In the genomic region with DNA sequence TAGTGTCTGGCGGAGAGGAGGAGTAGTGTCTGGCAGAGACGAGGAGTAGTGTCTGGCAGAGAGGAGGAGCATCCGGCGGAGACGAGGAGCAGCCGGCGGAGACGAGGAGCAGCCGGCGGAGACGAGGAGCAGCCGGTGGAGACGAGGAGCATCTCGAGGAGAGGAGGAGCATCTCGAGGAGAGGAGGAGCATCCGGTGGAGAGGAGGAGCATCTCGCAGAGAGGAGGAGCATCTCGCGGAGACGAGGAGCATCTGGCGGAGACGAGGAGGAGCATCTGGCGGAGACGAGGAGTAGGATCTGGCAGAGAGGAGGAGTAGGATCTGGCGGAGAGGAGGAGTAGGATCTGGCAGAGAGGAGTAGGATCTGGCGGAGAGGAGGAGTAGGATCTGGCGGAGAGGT, we compare ENCODE assay signal across 27 cellular contexts. TPM values are rescaled to one million over a fixed set of nuclear protein-coding genes. Genes with fewer than 3 reads are reported as not detected.
DNase-seq lines count a peak whose midpoint lies in the region; ATAC-seq, FAIRE-seq and TF ChIP-seq lines count a peak whose summit lies in the region.
"Had no signal": no experiment of that assay in that cellular context is flagged by ENCODE, and none has a peak within 500 bp of the region (broad histone marks: within the 10 kb centered on the region; RNA-seq: fewer than 3 reads in every experiment).

No MANE protein-coding gene starts in this region.

- no peak overlapping the region for H3K4me3 Mint-ChIP-seq in CD14-positive monocyte
- H3K4me3 Mint-ChIP-seq in T-helper 17 cell, result no peak overlapping the region
- H3K4me3 Mint-ChIP-seq: CD4-positive, alpha-beta T cell had no signal

- H3K9me3 Mint-ChIP-seq in CD14-positive monocyte, result peaks cover 35 to 54% (median 52%) of the 10 kb centered on the region in 7 donors
- H3K9me3 Mint-ChIP-seq: CD4-positive, alpha-beta T cell had no signal

- H3K9ac ChIP-seq in kidney (ENCODE audit: low read length in 2 of 2), result no peak overlapping the region
- H3K9ac ChIP-seq: BLaER1, GM23248 had no signal

- no peak for TF ChIP-seq CTCF in left ventricle myocardium inferior (IDR thresholded peaks at IDR 0.05; ENCODE audit: borderline replicate concordance)
- no peak for TF ChIP-seq CTCF in CD14-positive monocyte (IDR thresholded peaks at IDR 0.05)
- TF ChIP-seq CTCF in kidney (IDR thresholded peaks at IDR 0.05; ENCODE audit: borderline replicate concordance, extremely low read depth, insufficient read depth), result no peak

- H3K27ac Mint-ChIP-seq in CD14-positive monocyte (no peak overlapping the region), T-helper 17 cell (peak overlapping the region; percentile 76)
- H3K27ac Mint-ChIP-seq: CD4-positive, alpha-beta T cell had no signal

- H3K36me3 ChIP-seq in left ventricle myocardium inferior, result no peaks in the 10 kb centered on the region
- no peaks in the 10 kb centered on the region for H3K36me3 ChIP-seq in kidney (ENCODE audit: control insufficient read depth in 1 of 2, insufficient read depth in 2 of 2, low read length in 2 of 2)
- H3K36me3 ChIP-seq: BLaER1, HAP-1, SJCRH30 had no signal

- no peaks in the 10 kb centered on the region for H3K27me3 ChIP-seq in left ventricle myocardium inferior (ENCODE audit: low read depth)
- H3K27me3 ChIP-seq: BLaER1, SJCRH30 had no signal

- H3K4me1 ChIP-seq in left ventricle myocardium inferior (peaks cover 9% of the 10 kb centered on the region), kidney (ENCODE audit: control insufficient read depth in 1 of 2, insufficient read depth in 1 of 2, low read depth in 1 of 2, low read length in 2 of 2) (no peaks in the 10 kb centered on the region)
- H3K4me1 ChIP-seq: HAP-1 had no signal

- H3K9me3 ChIP-seq in left ventricle myocardium inferior (replicated peaks) (peaks cover 16% of the 10 kb centered on the region), T-helper 17 cell (ENCODE audit: control insufficient read depth, low read length, poor library complexity, severe bottlenecking) (no peaks in the 10 kb centered on the region), kidney (ENCODE audit: control insufficient read depth in 1 of 2, low read length in 2 of 2) (peaks cover 0 to 11% of the 10 kb centered on the region in 2 donors)

- H3K4me1 Mint-ChIP-seq in CD14-positive monocyte, result peaks cover 6% of the 10 kb centered on the region
- peaks cover 2% of the 10 kb centered on the region for H3K4me1 Mint-ChIP-seq in T-helper 17 cell

- no peak for ATAC-seq in Right ventricle myocardium superior (ENCODE audit: poor library complexity)
- no peak for ATAC-seq in T-helper 17 cell
- no peak for ATAC-seq in GM21528 (IDR thresholded peaks at IDR 0.05; ENCODE audit: low FRiP score, unreplicated experiment)
- no peak for ATAC-seq in GM21423 (IDR thresholded peaks at IDR 0.05; ENCODE audit: unreplicated experiment)
- ATAC-seq: GM12878, SK-N-SH treated with all-trans-retinoic acid at 6 μM for 48 hours had no signal

- H3K27ac ChIP-seq in left ventricle myocardium inferior (replicated peaks), result no peak overlapping the region
- no peak overlapping the region for H3K27ac ChIP-seq in kidney (ENCODE audit: low read depth in 2 of 2, low read length in 2 of 2)
- H3K27ac ChIP-seq: BLaER1, GM23248, SJCRH30 had no signal

- H3K27me3 Mint-ChIP-seq in CD14-positive monocyte (ENCODE audit: low read depth in 3 of 3), result peaks cover 4 to 6% (median 4%) of the 10 kb centered on the region in 3 donors
- no peaks in the 10 kb centered on the region for H3K27me3 Mint-ChIP-seq in T-helper 17 cell
- H3K27me3 Mint-ChIP-seq: CD4-positive, alpha-beta T cell had no signal

- intact Hi-C loops in Right ventricle myocardium superior (cut with DNase I) (no loop called here), left ventricle myocardium inferior (cut with micrococcal nuclease) (no loop called here), CD14-positive monocyte (cut with micrococcal nuclease) (loop anchor here in 1 of 2 donors (10.0 kb wide), 1 partner anchor 159 kb away; no protein-coding TSS in a partner anchor), kidney (cut with DNase I) (no loop called here)

- H3K4me3 ChIP-seq in left ventricle myocardium inferior (no peak overlapping the region), kidney (ENCODE audit: low read length in 2 of 2) (no peak overlapping the region)
- H3K4me3 ChIP-seq: BLaER1, GM12878, GM23248, HAP-1, SJCRH30 had no signal

- FAIRE-seq in kidney (lab: Jason Lieb, UNC), result no peak
- FAIRE-seq: A204.1, GM12878, RCC 7860 had no signal

- peak; percentile 35 for DNase-seq in Right ventricle myocardium superior
- no peak for DNase-seq in left ventricle myocardium inferior
- DNase-seq in CD14-positive monocyte (ENCODE audit: low spot score), result peak; percentile 22
- DNase-seq in T-helper 17 cell, result no peak
- DNase-seq in kidney, result peak; percentile 24
- DNase-seq in MV-4-11 (lab: John Stamatoyannopoulos, UW), result no peak
- DNase-seq: CD4-positive, alpha-beta T cell; GDM1; GM23248; HFFc6; KBM-7; NCI-H1105 treated with DMSO at 0.1 percent for 48 hours; NCI-H146; NCI-H1930; NCI-H2107; NCI-H446; NCI-H524 treated with DMSO at 0.1 percent for 48 hours; NCI-H774; SJCRH30 had no signal

- H3K36me3 Mint-ChIP-seq in CD14-positive monocyte, result peaks cover 3 to 10% of the 10 kb centered on the region in 2 donors
- peaks cover 10% of the 10 kb centered on the region for H3K36me3 Mint-ChIP-seq in T-helper 17 cell (ENCODE audit: low read depth)

RNA-seq across cellular contexts. Expression of a gene that starts 18.2 kb away (rescaled TPM):
- total RNA-seq in Right ventricle myocardium superior, result 0.32 TPM
- 0.33 TPM for total RNA-seq in left ventricle myocardium inferior
- under 1 TPM in 1 of 2 donors, not detected in 1; 0.05 TPM for polyA plus RNA-seq in CD14-positive monocyte
- total RNA-seq in T-helper 17 cell, result 10 to 100 TPM; 18.6 to 22.6 TPM
- total RNA-seq in kidney, result 1.1 TPM
- polyA plus RNA-seq in kidney (ENCODE audit: insufficient read depth, low read depth, low replicate concordance), result not detected
- total RNA-seq: GM23248 had no signal

Comparison
In these comparisons a context has a peak if more than half of its experiments do, and no peak if none do; other contexts are left out.
1. DNase-seq: peak in Right ventricle myocardium superior (single experiment), CD14-positive monocyte (single experiment) and kidney (single experiment); none in left ventricle myocardium inferior (single experiment), T-helper 17 cell (0 of 3) and MV-4-11 (single experiment).